Comparison of ENCODE assay signal across 20 cellular contexts in genomic region chr5:111013011-111013410, GRCh38. TPM values are rescaled to one million over a fixed set of nuclear protein-coding genes. Genes with fewer than 3 reads are reported as not detected.
DNase-seq lines count a peak whose midpoint lies in the region; ATAC-seq, FAIRE-seq and TF ChIP-seq lines count a peak whose summit lies in the region.
"Had no signal": no experiment of that assay in that cellular context is flagged by ENCODE, and none has a peak within 500 bp of the region (broad histone marks: within the 10 kb centered on the region; RNA-seq: fewer than 3 reads in every experiment).

No MANE protein-coding gene starts in this region.

- no peak overlapping the region for H2AFZ ChIP-seq in endothelial cell of umbilical vein (ENCODE audit: low read depth, low read length)

- H4K20me1 ChIP-seq in endothelial cell of umbilical vein (replicated peaks; ENCODE audit: control insufficient read depth, extremely low read depth, insufficient read depth, low read length) = no peaks in the 10 kb centered on the region

- intact Hi-C loops in endothelial cell of umbilical vein (cut with micrococcal nuclease) (no loop called here), ascending aorta (cut with DNase I) (no loop called here)

- H3K9me3 ChIP-seq in endothelial cell of umbilical vein (replicated peaks; ENCODE audit: control insufficient read depth, insufficient read depth, low read length) (no peaks in the 10 kb centered on the region), ascending aorta (no peaks in the 10 kb centered on the region)
- H3K9me3 ChIP-seq: BE2C had no signal

- dilution Hi-C loops in endothelial cell of umbilical vein (cut with MboI; ENCODE audit: extremely low pct_ligation_motif_present, low sequenced_read_pairs) = no loop called here

- TF ChIP-seq POLR2A in endothelial cell of umbilical vein (IDR thresholded peaks at IDR 0.05; ENCODE audit: low read depth, low read length) = no peak

- no TSS peak for BruUV-seq in endothelial cell of umbilical vein (replicated peaks; lab: Mats Ljungman, UMichigan)

- H3K27me3 ChIP-seq in endothelial cell of umbilical vein (ENCODE audit: control insufficient read depth in 2 of 2, insufficient read depth in 2 of 2, low read length in 2 of 2) (no peaks in the 10 kb centered on the region), ascending aorta (no peaks in the 10 kb centered on the region)

- ATAC-seq in SK-N-SH treated with all-trans-retinoic acid at 6 μM for 48 hours = peak; percentile 57
- ATAC-seq: CD8-positive, alpha-beta T cell had no signal

- H3K4me1 ChIP-seq in endothelial cell of umbilical vein (ENCODE audit: control insufficient read depth, extremely low read depth, insufficient read depth, low read length) (no peaks in the 10 kb centered on the region), ascending aorta (no peaks in the 10 kb centered on the region)
- H3K4me1 ChIP-seq: BE2C had no signal

- H3K4me3 ChIP-seq in endothelial cell of umbilical vein (replicated peaks in 1 of 3; ENCODE audit: insufficient read depth in 1 of 3, low read depth in 1 of 3, low read length in 3 of 3) = no peak overlapping the region
- H3K4me3 ChIP-seq in ascending aorta = no peak overlapping the region

- H3K36me3 ChIP-seq in endothelial cell of umbilical vein (ENCODE audit: control insufficient read depth in 2 of 2, extremely low read depth in 1 of 2, insufficient read depth in 2 of 2, low read length in 2 of 2) = no peaks in the 10 kb centered on the region
- H3K36me3 ChIP-seq in ascending aorta = no peaks in the 10 kb centered on the region
- H3K36me3 ChIP-seq: BE2C had no signal

- CTCF ChIA-PET in endothelial cell of umbilical vein (lab: Charles Lee) = no interaction called here

- no peaks in the 10 kb centered on the region for H3K9me1 ChIP-seq in endothelial cell of umbilical vein (replicated peaks; ENCODE audit: control insufficient read depth, extremely low read depth, insufficient read depth, low read length)

- no peak for FAIRE-seq in endothelial cell of umbilical vein (lab: Jason Lieb, UNC)
- FAIRE-seq: D721Med, H1 had no signal

- H3K79me2 ChIP-seq in endothelial cell of umbilical vein (ENCODE audit: control insufficient read depth, insufficient read depth, low read length) = no peaks in the 10 kb centered on the region

- TF ChIP-seq CTCF in endothelial cell of umbilical vein (IDR thresholded peaks at IDR 0.05; ENCODE audit: extremely low read depth in 1 of 2, insufficient read depth in 1 of 2, low read depth in 1 of 2, low read length in 2 of 2) = no peak
- no peak for TF ChIP-seq CTCF in ascending aorta (IDR thresholded peaks at IDR 0.05)

- no peak overlapping the region for H3K9ac ChIP-seq in endothelial cell of umbilical vein (replicated peaks; ENCODE audit: extremely low read depth, insufficient read depth, low read length)
- H3K9ac ChIP-seq: KMS-11 had no signal

- POLR2A ChIA-PET in endothelial cell of umbilical vein (lab: Charles Lee) = no interaction called here

- H3K4me2 ChIP-seq in endothelial cell of umbilical vein (ENCODE audit: insufficient read depth, low read length) = no peak overlapping the region
- H3K4me2 ChIP-seq: KMS-11 had no signal

- DNase-seq in LHCN-M2 (ENCODE audit: low read depth) (peak; percentile 20), endothelial cell of umbilical vein (ENCODE audit: low read depth, low spot score) (no peak), renal cortical epithelial cell (ENCODE audit: low read depth) (peak; percentile 4), DMS 273 treated with DMSO at 0.1 percent for 48 hours (lab: John Stamatoyannopoulos, UW) (no peak), ascending aorta (ENCODE audit: low spot score in 2 of 2) (no peak)
- DNase-seq in effector CD4-positive, alpha-beta T cell = no peak
- DNase-seq: BE2C; CD8-positive, alpha-beta T cell; DND-41; HFFc6; NCI-H1105 treated with DMSO at 0.1 percent for 48 hours; NCI-H187 treated with DMSO at 0.1 percent for 48 hours; NCI-H2171; NCI-H774 had no signal

- H3K27ac ChIP-seq in endothelial cell of umbilical vein (ENCODE audit: insufficient read depth, low read depth, low read length) = no peak overlapping the region
- H3K27ac ChIP-seq in ascending aorta = no peak overlapping the region
- H3K27ac ChIP-seq: HL-60, KMS-11 had no signal

TF ChIP-seq in SK-N-SH treated with all-trans-retinoic acid at 6 μM for 48 hours, 23 proteins besides CTCF, POLR2A, EP300 and RAD21:
- no peak for TF ChIP-seq RARB (CRISPR knock-in tag; IDR thresholded peaks at IDR 0.05)
- TF ChIP-seq TOX (CRISPR knock-in tag; IDR thresholded peaks at IDR 0.05; ENCODE audit: borderline replicate concordance) = no peak
- TF ChIP-seq BACH2 (CRISPR knock-in tag; IDR thresholded peaks at IDR 0.05; ENCODE audit: borderline replicate concordance) = no peak
- TF ChIP-seq ZNF8 (CRISPR knock-in tag; IDR thresholded peaks at IDR 0.05) = no peak
- TF ChIP-seq ZC3H10 (CRISPR knock-in tag; IDR thresholded peaks at IDR 0.05) = no peak
- TF ChIP-seq ZNF565 (CRISPR knock-in tag; conservative IDR thresholded peaks at IDR 0.05; ENCODE audit: low read depth) = no peak

TF ChIP-seq in endothelial cell of umbilical vein, 7 proteins besides CTCF, POLR2A, EP300 and RAD21:
- TF ChIP-seq POLR2AphosphoS5 (IDR thresholded peaks at IDR 0.05; ENCODE audit: insufficient read depth, low read depth, low read length) = no peak
- no peak for TF ChIP-seq MYC (IDR thresholded peaks at IDR 0.05; ENCODE audit: low read depth, low read length)
- TF ChIP-seq GATA2 (IDR thresholded peaks at IDR 0.05; ENCODE audit: insufficient read depth, insufficient read length, low read depth, low read length) = peak; percentile 19
- TF ChIP-seq MAX (IDR thresholded peaks at IDR 0.05; ENCODE audit: insufficient read depth, insufficient read length) = no peak
- peak; percentile 11 for TF ChIP-seq FOS (IDR thresholded peaks at IDR 0.05; ENCODE audit: borderline replicate concordance, insufficient read depth, low read length)
- TF ChIP-seq EZH2 (IDR thresholded peaks at IDR 0.05; ENCODE audit: borderline replicate concordance, low read depth, low read length, severe bottlenecking) = no peak
- TF ChIP-seq JUN (IDR thresholded peaks at IDR 0.05; ENCODE audit: borderline replicate concordance, insufficient read depth, insufficient read length, low read depth) = no peak

RNA-seq across cellular contexts. Expression of gene TSLP, which starts 58.5 kb away (rescaled TPM):
- total RNA-seq in LHCN-M2 (2014; rRNA removed) = 0.90 and 1.3 TPM in 2 replicates
- polyA plus RNA-seq in LHCN-M2 (2012) = 0.36 TPM
- not detected in 2 replicates for total RNA-seq in endothelial cell of umbilical vein
- polyA plus RNA-seq in endothelial cell of umbilical vein = not detected in 2 replicates
- not detected in 2 replicates for polyA plus RNA-seq in endothelial cell of umbilical vein (2011; cell fraction: cytosol; rRNA removed)
- polyA plus RNA-seq in endothelial cell of umbilical vein (2011; cell fraction: nucleus; rRNA removed) = not detected in 2 replicates
- polyA plus RNA-seq in endothelial cell of umbilical vein (2012) = not detected in 2 replicates
- not detected in 2 replicates for polyA minus RNA-seq in endothelial cell of umbilical vein
- not detected for polyA minus RNA-seq in endothelial cell of umbilical vein (2011; cell fraction: cytosol; rRNA and poly(A)+ RNA removed)
- not detected in 2 replicates for polyA minus RNA-seq in endothelial cell of umbilical vein (2011; cell fraction: nucleus; rRNA and poly(A)+ RNA removed)
- 0.25 and 0.52 TPM in 2 replicates for total RNA-seq in renal cortical epithelial cell
- not detected for total RNA-seq in ascending aorta
- total RNA-seq: CD8-positive, alpha-beta T cell; HFFc6; SK-MEL-5 had no signal

Comparison
In these comparisons a context has a peak if more than half of its experiments do, and no peak if none do; other contexts are left out.
1. DNase-seq: peak in LHCN-M2 (single experiment) and renal cortical epithelial cell (single experiment); none in endothelial cell of umbilical vein (single experiment), DMS 273 treated with DMSO at 0.1 percent for 48 hours (single experiment), effector CD4-positive, alpha-beta T cell (single experiment) and ascending aorta (0 of 2).